Comparison of ENCODE assay signal across 8 cellular contexts in genomic region chr1:59290173-59290954, GRCh38. TPM values are rescaled to one million over a fixed set of nuclear protein-coding genes. Genes with fewer than 3 reads are reported as not detected.
A peak's percentile ranks its signal among the peaks of the same experiment; 100 is the strongest.
DNase-seq lines count a peak whose midpoint lies in the region; ATAC-seq, FAIRE-seq and TF ChIP-seq lines count a peak whose summit lies in the region.

No MANE protein-coding gene starts in this region.

- H3K4me3 ChIP-seq in DOHH2 (ENCODE audit: low read length) (no peak overlapping the region), OCI-LY1 (ENCODE audit: low read depth, low read length, poor library complexity, severe bottlenecking) (no peak overlapping the region), endothelial cell of umbilical vein (replicated peaks in 1 of 3; ENCODE audit: insufficient read depth in 1 of 3, low read depth in 1 of 3, low read length in 3 of 3) (no peak overlapping the region), pancreas (no peak overlapping the region)

- H3K9me2 ChIP-seq in DOHH2 (replicated peaks; ENCODE audit: control insufficient read depth, low read length) (no peaks in the 10 kb centered on the region), OCI-LY1 (ENCODE audit: low read depth, low read length) (no peaks in the 10 kb centered on the region)

- intact Hi-C loops in endothelial cell of umbilical vein (cut with micrococcal nuclease) (no loop called here), pancreas (cut with DNase I) (loop anchor here in 1 of 3 donors (10.0 kb wide), 1 partner anchor 226 kb away; no protein-coding TSS in a partner anchor)

- no peak for TF ChIP-seq POLR2A in endothelial cell of umbilical vein (IDR thresholded peaks at IDR 0.05; ENCODE audit: low read depth, low read length)

- ATAC-seq in GM19328 (IDR thresholded peaks at IDR 0.05; ENCODE audit: unreplicated experiment) (peak; percentile 88), HG03175 (IDR thresholded peaks at IDR 0.05; ENCODE audit: unreplicated experiment) (peak; percentile 82), pancreas (peak; percentile 86 to 97 (median 94))

- no TSS peak for BruUV-seq in endothelial cell of umbilical vein (replicated peaks; lab: Mats Ljungman, UMichigan)

- H3K9me1 ChIP-seq in endothelial cell of umbilical vein (replicated peaks; ENCODE audit: control insufficient read depth, extremely low read depth, insufficient read depth, low read length) = no peaks in the 10 kb centered on the region

- H3K79me2 ChIP-seq in DOHH2 (ENCODE audit: control insufficient read depth, low read length) (no peaks in the 10 kb centered on the region), OCI-LY1 (ENCODE audit: insufficient read depth, low read length) (no peaks in the 10 kb centered on the region), endothelial cell of umbilical vein (ENCODE audit: control insufficient read depth, insufficient read depth, low read length) (no peaks in the 10 kb centered on the region)

- DNase-seq in endothelial cell of umbilical vein (ENCODE audit: low read depth, low spot score) (peak; percentile 45), pancreas (peak in 5 of 6 donors; percentile 39 to 72 (median 59)), superior temporal gyrus (ENCODE audit: extremely low spot score) (no peak), anterior cingulate cortex (lab: John Stamatoyannopoulos, UW) (no peak)

- dilution Hi-C loops in endothelial cell of umbilical vein (cut with MboI; ENCODE audit: extremely low pct_ligation_motif_present, low sequenced_read_pairs) = no loop called here

- POLR2A ChIA-PET in endothelial cell of umbilical vein (lab: Charles Lee) = no interaction called here

- H4K20me1 ChIP-seq in DOHH2 (ENCODE audit: control insufficient read depth, insufficient read depth, low read depth, low read length) (no peaks in the 10 kb centered on the region), OCI-LY1 (ENCODE audit: insufficient read depth, low read length) (no peaks in the 10 kb centered on the region), endothelial cell of umbilical vein (replicated peaks; ENCODE audit: control insufficient read depth, extremely low read depth, insufficient read depth, low read length) (no peaks in the 10 kb centered on the region)

- no peaks in the 10 kb centered on the region for H3K36me3 ChIP-seq in DOHH2 (ENCODE audit: control insufficient read depth, low read length)
- no peaks in the 10 kb centered on the region for H3K36me3 ChIP-seq in OCI-LY1 (ENCODE audit: insufficient read depth, low read length)
- no peaks in the 10 kb centered on the region for H3K36me3 ChIP-seq in endothelial cell of umbilical vein (ENCODE audit: control insufficient read depth in 2 of 2, extremely low read depth in 1 of 2, insufficient read depth in 2 of 2, low read length in 2 of 2)
- H3K36me3 ChIP-seq in pancreas = no peaks in the 10 kb centered on the region

- H3K9me3 ChIP-seq in DOHH2 (ENCODE audit: control insufficient read depth, insufficient read depth, low read length) (no peaks in the 10 kb centered on the region), OCI-LY1 (ENCODE audit: low read length) (no peaks in the 10 kb centered on the region), endothelial cell of umbilical vein (replicated peaks; ENCODE audit: control insufficient read depth, insufficient read depth, low read length) (no peaks in the 10 kb centered on the region), pancreas (no peaks in the 10 kb centered on the region)

- H2AFZ ChIP-seq in OCI-LY1 (ENCODE audit: low read length) (no peak overlapping the region), endothelial cell of umbilical vein (ENCODE audit: low read depth, low read length) (no peak overlapping the region)

- H3K9ac ChIP-seq in OCI-LY1 (ENCODE audit: low read length) (no peak overlapping the region), endothelial cell of umbilical vein (replicated peaks; ENCODE audit: extremely low read depth, insufficient read depth, low read length) (no peak overlapping the region)

- H3K27me3 ChIP-seq in DOHH2 (ENCODE audit: control insufficient read depth, low read length) (peaks cover 5% of the 10 kb centered on the region; the same call in 1 of the 2 replicates), OCI-LY1 (ENCODE audit: insufficient read depth, low read length) (no peaks in the 10 kb centered on the region), endothelial cell of umbilical vein (ENCODE audit: control insufficient read depth in 2 of 2, insufficient read depth in 2 of 2, low read length in 2 of 2) (no peaks in the 10 kb centered on the region), pancreas (no peaks in the 10 kb centered on the region)

- WGBS in pancreas, 2 donors = 56 to 63% methylated on average over 9 of the region's 9 CpGs

- CTCF ChIA-PET in endothelial cell of umbilical vein (lab: Charles Lee) = interaction anchor here (0.6 to 1.2 kb wide), 9 partner anchors 11 to 472 kb away, joined by 3 to 4 read pairs (median 3); no protein-coding TSS in a partner anchor

- H3F3A ChIP-seq in DOHH2 (ENCODE audit: control insufficient read depth, insufficient read depth) (peaks cover 8% of the 10 kb centered on the region), OCI-LY1 (ENCODE audit: insufficient read depth, low read length) (no peaks in the 10 kb centered on the region)

- peak; percentile 18 for FAIRE-seq in endothelial cell of umbilical vein (lab: Jason Lieb, UNC)
- no peak for FAIRE-seq in pancreas (lab: Jason Lieb, UNC)

- H3K4me1 ChIP-seq in DOHH2 (ENCODE audit: control insufficient read depth, low read length) = peaks cover 17% of the 10 kb centered on the region
- H3K4me1 ChIP-seq in OCI-LY1 (ENCODE audit: insufficient read depth, low read length, severe bottlenecking) = no peaks in the 10 kb centered on the region
- H3K4me1 ChIP-seq in endothelial cell of umbilical vein (ENCODE audit: control insufficient read depth, extremely low read depth, insufficient read depth, low read length) = peaks cover 15% of the 10 kb centered on the region
- peaks cover 0 to 6% (median 0%) of the 10 kb centered on the region in 3 donors for H3K4me1 ChIP-seq in pancreas

- no peak overlapping the region for H3K4me2 ChIP-seq in DOHH2 (ENCODE audit: low read length)
- no peak overlapping the region for H3K4me2 ChIP-seq in OCI-LY1 (ENCODE audit: low read length)
- no peak overlapping the region for H3K4me2 ChIP-seq in endothelial cell of umbilical vein (ENCODE audit: insufficient read depth, low read length)

- TF ChIP-seq CTCF in DOHH2 (IDR thresholded peaks at IDR 0.05; ENCODE audit: low read depth, low read length, poor library complexity, severe bottlenecking) (peak; percentile 56), OCI-LY1 (IDR thresholded peaks at IDR 0.05; ENCODE audit: low read length) (peak; percentile 70), endothelial cell of umbilical vein (IDR thresholded peaks at IDR 0.05; ENCODE audit: extremely low read depth in 1 of 2, insufficient read depth in 1 of 2, low read depth in 1 of 2, low read length in 2 of 2) (peak; percentile 44 to 54), pancreas (IDR thresholded peaks at IDR 0.05) (peak in 3 of 4 donors; percentile 13 to 38 (median 35))

- H3K27ac ChIP-seq in DOHH2 (ENCODE audit: low read depth, low read length) (no peak overlapping the region), OCI-LY1 (ENCODE audit: low read depth, low read length, poor library complexity, severe bottlenecking) (no peak overlapping the region), endothelial cell of umbilical vein (ENCODE audit: insufficient read depth, low read depth, low read length) (no peak overlapping the region), pancreas (no peak overlapping the region)

TF ChIP-seq in endothelial cell of umbilical vein, 7 proteins besides CTCF, POLR2A, EP300 and RAD21:
- TF ChIP-seq EZH2 (IDR thresholded peaks at IDR 0.05; ENCODE audit: borderline replicate concordance, low read depth, low read length, severe bottlenecking) = no peak
- TF ChIP-seq MAX (IDR thresholded peaks at IDR 0.05; ENCODE audit: insufficient read depth, insufficient read length) = peak; percentile 26
TF ChIP-seq in endothelial cell of umbilical vein: peak in this region for 1.

RNA-seq across cellular contexts. Expression of gene FGGY, which starts 6.5 kb away (rescaled TPM):
- total RNA-seq in endothelial cell of umbilical vein = 5.6 and 8.3 TPM in 2 replicates
- 4.8 and 6.4 TPM in 2 replicates for polyA plus RNA-seq in endothelial cell of umbilical vein
- polyA plus RNA-seq in endothelial cell of umbilical vein (2011; cell fraction: cytosol; rRNA removed) = 4.6 and 5.4 TPM in 2 replicates
- 7.8 and 7.9 TPM in 2 replicates for polyA plus RNA-seq in endothelial cell of umbilical vein (2011; cell fraction: nucleus; rRNA removed)
- polyA plus RNA-seq in endothelial cell of umbilical vein (2012) = 2.7 and 4.0 TPM in 2 replicates
- 18.0 and 20.4 TPM in 2 replicates for polyA minus RNA-seq in endothelial cell of umbilical vein
- 8.5 TPM for polyA minus RNA-seq in endothelial cell of umbilical vein (2011; cell fraction: cytosol; rRNA and poly(A)+ RNA removed)
- polyA minus RNA-seq in endothelial cell of umbilical vein (2011; cell fraction: nucleus; rRNA and poly(A)+ RNA removed) = 23.9 and 31.1 TPM in 2 replicates
- total RNA-seq in pancreas = 10 to 100 TPM; 12.5 to 27.0 (median 17.1) TPM
- polyA plus RNA-seq in pancreas = 10 to 100 TPM in 1 of 2 donors, 1 to 10 TPM in 1; 6.2 to 13.0 TPM

Comparison
In these comparisons a context has a peak if more than half of its experiments do, and no peak if none do; other contexts are left out.
1. DNase-seq: peak in endothelial cell of umbilical vein (single experiment) and pancreas (5 of 6); none in superior temporal gyrus (single experiment) and anterior cingulate cortex (0 of 58).
2. Peak in every context shown above with its lines, with median percentiles within 50 percentile points of each other: CTCF ChIP-seq and ATAC-seq.